4 cellular contexts compared by ENCODE assay signal in the genomic region with DNA sequence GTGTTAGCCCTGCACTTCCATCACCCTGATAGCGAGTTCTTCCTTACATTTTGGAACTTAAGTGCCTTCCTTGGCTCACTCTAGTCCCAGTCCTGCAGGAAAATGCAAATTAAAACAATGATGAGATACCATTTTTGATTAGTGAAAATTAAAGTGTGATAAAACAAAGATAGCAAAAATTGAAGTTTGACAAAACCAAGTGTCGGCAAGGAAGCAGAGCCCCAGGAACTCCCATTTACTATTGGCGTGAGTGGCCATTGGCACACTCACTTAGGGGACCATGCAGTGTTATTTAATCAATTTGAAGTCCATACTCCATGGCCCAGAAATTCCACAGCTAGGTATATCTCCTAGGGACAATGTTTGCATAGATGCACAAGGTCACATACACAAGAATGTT.
TF ChIP-seq lines count a peak whose summit lies in the region.

No MANE protein-coding gene starts in this region.

TF ChIP-seq in HepG2, 621 proteins besides CTCF, POLR2A, EP300 and RAD21:
- TF ChIP-seq PHF21A (CRISPR knock-in tag; IDR thresholded peaks at IDR 0.05): no peak
- TF ChIP-seq ZNF7 (CRISPR knock-in tag; IDR thresholded peaks at IDR 0.05): peak; percentile 91

TF ChIP-seq in A549, 52 proteins besides CTCF, POLR2A, EP300 and RAD21:
- TF ChIP-seq, protein P1, sequence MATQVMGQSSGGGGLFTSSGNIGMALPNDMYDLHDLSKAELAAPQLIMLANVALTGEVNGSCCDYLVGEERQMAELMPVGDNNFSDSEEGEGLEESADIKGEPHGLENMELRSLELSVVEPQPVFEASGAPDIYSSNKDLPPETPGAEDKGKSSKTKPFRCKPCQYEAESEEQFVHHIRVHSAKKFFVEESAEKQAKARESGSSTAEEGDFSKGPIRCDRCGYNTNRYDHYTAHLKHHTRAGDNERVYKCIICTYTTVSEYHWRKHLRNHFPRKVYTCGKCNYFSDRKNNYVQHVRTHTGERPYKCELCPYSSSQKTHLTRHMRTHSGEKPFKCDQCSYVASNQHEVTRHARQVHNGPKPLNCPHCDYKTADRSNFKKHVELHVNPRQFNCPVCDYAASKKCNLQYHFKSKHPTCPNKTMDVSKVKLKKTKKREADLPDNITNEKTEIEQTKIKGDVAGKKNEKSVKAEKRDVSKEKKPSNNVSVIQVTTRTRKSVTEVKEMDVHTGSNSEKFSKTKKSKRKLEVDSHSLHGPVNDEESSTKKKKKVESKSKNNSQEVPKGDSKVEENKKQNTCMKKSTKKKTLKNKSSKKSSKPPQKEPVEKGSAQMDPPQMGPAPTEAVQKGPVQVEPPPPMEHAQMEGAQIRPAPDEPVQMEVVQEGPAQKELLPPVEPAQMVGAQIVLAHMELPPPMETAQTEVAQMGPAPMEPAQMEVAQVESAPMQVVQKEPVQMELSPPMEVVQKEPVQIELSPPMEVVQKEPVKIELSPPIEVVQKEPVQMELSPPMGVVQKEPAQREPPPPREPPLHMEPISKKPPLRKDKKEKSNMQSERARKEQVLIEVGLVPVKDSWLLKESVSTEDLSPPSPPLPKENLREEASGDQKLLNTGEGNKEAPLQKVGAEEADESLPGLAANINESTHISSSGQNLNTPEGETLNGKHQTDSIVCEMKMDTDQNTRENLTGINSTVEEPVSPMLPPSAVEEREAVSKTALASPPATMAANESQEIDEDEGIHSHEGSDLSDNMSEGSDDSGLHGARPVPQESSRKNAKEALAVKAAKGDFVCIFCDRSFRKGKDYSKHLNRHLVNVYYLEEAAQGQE (IDR thresholded peaks at IDR 0.05): no peak
- TF ChIP-seq ZFP36 (IDR thresholded peaks at IDR 0.05; ENCODE audit: borderline replicate concordance, partially characterized antibody): peak; percentile 25
- TF ChIP-seq, protein P2, sequence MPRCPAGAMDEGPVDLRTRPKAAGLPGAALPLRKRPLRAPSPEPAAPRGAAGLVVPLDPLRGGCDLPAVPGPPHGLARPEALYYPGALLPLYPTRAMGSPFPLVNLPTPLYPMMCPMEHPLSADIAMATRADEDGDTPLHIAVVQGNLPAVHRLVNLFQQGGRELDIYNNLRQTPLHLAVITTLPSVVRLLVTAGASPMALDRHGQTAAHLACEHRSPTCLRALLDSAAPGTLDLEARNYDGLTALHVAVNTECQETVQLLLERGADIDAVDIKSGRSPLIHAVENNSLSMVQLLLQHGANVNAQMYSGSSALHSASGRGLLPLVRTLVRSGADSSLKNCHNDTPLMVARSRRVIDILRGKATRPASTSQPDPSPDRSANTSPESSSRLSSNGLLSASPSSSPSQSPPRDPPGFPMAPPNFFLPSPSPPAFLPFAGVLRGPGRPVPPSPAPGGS (IDR thresholded peaks at IDR 0.05): no peak
- TF ChIP-seq CEBPB (IDR thresholded peaks at IDR 0.05): no peak

TF ChIP-seq in IMR-90, 13 proteins besides CTCF, POLR2A, EP300 and RAD21:
- TF ChIP-seq FOS (IDR thresholded peaks at IDR 0.05; ENCODE audit: low read depth, low read length) (no peak), CHD1 (IDR thresholded peaks at IDR 0.05; ENCODE audit: low read depth, low read length) (no peak), MAFK (IDR thresholded peaks at IDR 0.05; ENCODE audit: low read depth, low read length) (no peak), BHLHE40 (IDR thresholded peaks at IDR 0.05; ENCODE audit: low read depth, low read length) (no peak), CEBPB (IDR thresholded peaks at IDR 0.05; ENCODE audit: low read depth, low read length) (no peak), MAZ (IDR thresholded peaks at IDR 0.05; ENCODE audit: borderline replicate concordance, low read depth, low read length) (no peak), NFE2L2 (IDR thresholded peaks at IDR 0.05; ENCODE audit: low read depth, low read length) (no peak), RCOR1 (IDR thresholded peaks at IDR 0.05; ENCODE audit: insufficient replicate concordance, low read length) (no peak), MXI1 (IDR thresholded peaks at IDR 0.05; ENCODE audit: borderline replicate concordance, low read depth, low read length) (no peak), RFX5 (IDR thresholded peaks at IDR 0.05; ENCODE audit: low read depth, low read length) (no peak), SMC3 (IDR thresholded peaks at IDR 0.05; ENCODE audit: low read depth, low read length) (no peak)
- TF ChIP-seq, protein P3, sequence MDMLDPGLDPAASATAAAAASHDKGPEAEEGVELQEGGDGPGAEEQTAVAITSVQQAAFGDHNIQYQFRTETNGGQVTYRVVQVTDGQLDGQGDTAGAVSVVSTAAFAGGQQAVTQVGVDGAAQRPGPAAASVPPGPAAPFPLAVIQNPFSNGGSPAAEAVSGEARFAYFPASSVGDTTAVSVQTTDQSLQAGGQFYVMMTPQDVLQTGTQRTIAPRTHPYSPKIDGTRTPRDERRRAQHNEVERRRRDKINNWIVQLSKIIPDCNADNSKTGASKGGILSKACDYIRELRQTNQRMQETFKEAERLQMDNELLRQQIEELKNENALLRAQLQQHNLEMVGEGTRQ (IDR thresholded peaks at IDR 0.05; ENCODE audit: low read depth, low read length): no peak

TF ChIP-seq in K562, 482 proteins besides CTCF, POLR2A, EP300 and RAD21:
- TF ChIP-seq NBN (IDR thresholded peaks at IDR 0.05; ENCODE audit: low read depth): no peak
- TF ChIP-seq ZFP36 (IDR thresholded peaks at IDR 0.05; ENCODE audit: low read depth, low read length, partially characterized antibody): peak; percentile 57
- 0 out of 2 replicates have a peak, but pooled peaks have one; percentile 11 for TF ChIP-seq CXXC5 (CRISPR knock-in tag; IDR thresholded peaks at IDR 0.05)
- no peak for TF ChIP-seq HDAC1 (IDR thresholded peaks at IDR 0.05)
- TF ChIP-seq RBM25 (IDR thresholded peaks at IDR 0.05; ENCODE audit: low read depth, low read length, severe bottlenecking): peak; percentile 55
- no peak for TF ChIP-seq JUND (IDR thresholded peaks at IDR 0.05; ENCODE audit: borderline replicate concordance, low read depth, low read length)
- no peak for TF ChIP-seq JUND (tag; IDR thresholded peaks at IDR 0.05; ENCODE audit: borderline replicate concordance, low read depth, low read length)
